33 cellular contexts compared by ENCODE assay signal in genomic region chr1:248215880-248216279, GRCh38. TPM values are rescaled to one million over a fixed set of nuclear protein-coding genes. Genes with fewer than 3 reads are reported as not detected.
"Had no signal": no experiment of that assay in that cellular context is flagged by ENCODE, and none has a peak within 500 bp of the region (broad histone marks: within the 10 kb centered on the region; RNA-seq: fewer than 3 reads in every experiment).

No MANE protein-coding gene starts in this region.

- DNase-seq: activated B cell treated with CpG ODN at 0.5 μM for 24 hours; activated CD4-positive, alpha-beta memory T cell treated with anti-CD3 and anti-CD28 coated beads, Interleukin-2, amount 10 ng/mL, durations not matched to agents 7 days and 5 days; activated CD4-positive, alpha-beta T cell treated with anti-CD3 and anti-CD28 coated beads for 48 hours; activated CD4-positive, alpha-beta T cell treated with anti-CD3 and anti-CD28 coated beads, Interleukin-2, amount 10 ng/mL, durations not matched to agents 7 days and 5 days; activated CD4-positive, alpha-beta T cell treated with anti-CD3 and anti-CD28 coated beads, Interleukin-2, amount 50 U/mL, for 48 hours; activated CD4-positive, CD25-positive, alpha-beta regulatory T cell treated with anti-CD3 and anti-CD28 coated beads, Interleukin-2, amount 50 U/mL, for 72 hours; activated CD8-positive, alpha-beta memory T cell treated with anti-CD3 and anti-CD28 coated beads for 24 hours; activated CD8-positive, alpha-beta memory T cell treated with anti-CD3 and anti-CD28 coated beads, Interleukin-2, amount 10 ng/mL, durations not matched to agents 7 days and 5 days; activated CD8-positive, alpha-beta memory T cell treated with anti-CD3 and anti-CD28 coated beads, Interleukin-2, amount 50 U/mL, for 48 hours; activated CD8-positive, alpha-beta T cell treated with anti-CD3 and anti-CD28 coated beads, Interleukin-2, amount 10 ng/mL, durations not matched to agents 7 days and 5 days; activated effector memory CD4-positive, alpha-beta T cell treated with Interleukin-2 at 50 U/mL for 16 hours; activated gamma-delta T cell; activated naive CD4-positive, alpha-beta T cell treated with anti-CD3 and anti-CD28 coated beads, Interleukin-2, amount 10 ng/mL, durations not matched to agents 7 days and 5 days; activated naive CD4-positive, alpha-beta T cell treated with Interleukin-2 at 50 U/mL for 16 hours; activated naive CD8-positive, alpha-beta T cell treated with anti-CD3 and anti-CD28 coated beads, Interleukin-2, amount 10 ng/mL, durations not matched to agents 7 days and 5 days; activated naive CD8-positive, alpha-beta T cell treated with anti-CD3 and anti-CD28 coated beads, Interleukin-2, amount 50 U/mL, for 24 hours; activated T-cell treated with anti-CD3 and anti-CD28 coated beads, Interleukin-2, amount 50 U/mL, for 24 hours; activated T-cell treated with anti-CD3 and anti-CD28 coated beads, Interleukin-2, amount 50 U/mL, for 48 hours; amygdala; anterior cingulate cortex; caudate nucleus; cerebellar nuclear complex; T-helper 1 cell; T-helper 2 cell; T-helper 9 cell had no signal

- H3K4me1 ChIP-seq: ascending aorta had no signal

- H3K9me3 ChIP-seq: ascending aorta had no signal

- ATAC-seq: activated CD8-positive, alpha-beta memory T cell treated with anti-CD3 and anti-CD28 coated beads, Interleukin-2, amount 10 ng/mL, durations not matched to agents 7 days and 5 days; activated CD8-positive, alpha-beta T cell treated with anti-CD3 and anti-CD28 coated beads, Interleukin-2, amount 10 ng/mL, durations not matched to agents 7 days and 5 days; activated naive CD8-positive, alpha-beta T cell treated with anti-CD3 and anti-CD28 coated beads, Interleukin-2, amount 50 U/mL, for 24 hours had no signal

- H3K4me3 ChIP-seq: ascending aorta, cardiac muscle cell had no signal

- H3K27me3 ChIP-seq: ascending aorta, cardiac muscle cell had no signal

- FAIRE-seq: bronchial epithelial cell, TTC549 had no signal

- H3K36me3 ChIP-seq: ascending aorta, cardiac muscle cell had no signal

- H3K27ac ChIP-seq: ascending aorta, cardiac muscle cell, VCaP had no signal

RNA-seq across cellular contexts. Expression of gene OR2M4, which starts 15.3 kb away (rescaled TPM):
- total RNA-seq: activated B cell treated with CpG ODN at 0.5 μM for 24 hours; activated CD4-positive, alpha-beta memory T cell treated with anti-CD3 and anti-CD28 coated beads, Interleukin-2, amount 10 ng/mL, durations not matched to agents 7 days and 5 days; activated CD4-positive, alpha-beta T cell treated with anti-CD3 and anti-CD28 coated beads, Interleukin-2, amount 10 ng/mL, durations not matched to agents 7 days and 5 days; activated CD8-positive, alpha-beta memory T cell treated with anti-CD3 and anti-CD28 coated beads, Interleukin-2, amount 10 ng/mL, durations not matched to agents 7 days and 5 days; activated CD8-positive, alpha-beta T cell treated with anti-CD3 and anti-CD28 coated beads, Interleukin-2, amount 10 ng/mL, durations not matched to agents 7 days and 5 days; activated naive CD8-positive, alpha-beta T cell treated with anti-CD3 and anti-CD28 coated beads, Interleukin-2, amount 10 ng/mL, durations not matched to agents 7 days and 5 days; activated T-helper 2 cell treated with anti-CD3 and anti-CD28 coated beads, Interferon-gamma antibody, Interleukin-2, Interleukin-4, amounts not matched to agents 10 μg/mL and 5 μg/mL and 100 μg/mL, durations not matched to agents 14 hours and 24 hours and 36 hours; ascending aorta; bronchial epithelial cell; cardiac muscle cell; chondrocyte had no signal
- polyA plus RNA-seq: adipose tissue, cardiac muscle cell had no signal

RNA-seq across cellular contexts. Expression of gene OR2M3, which starts 18.8 kb away (rescaled TPM):
- total RNA-seq: activated B cell treated with CpG ODN at 0.5 μM for 24 hours; activated CD4-positive, alpha-beta memory T cell treated with anti-CD3 and anti-CD28 coated beads, Interleukin-2, amount 10 ng/mL, durations not matched to agents 7 days and 5 days; activated CD4-positive, alpha-beta T cell treated with anti-CD3 and anti-CD28 coated beads, Interleukin-2, amount 10 ng/mL, durations not matched to agents 7 days and 5 days; activated CD8-positive, alpha-beta memory T cell treated with anti-CD3 and anti-CD28 coated beads, Interleukin-2, amount 10 ng/mL, durations not matched to agents 7 days and 5 days; activated CD8-positive, alpha-beta T cell treated with anti-CD3 and anti-CD28 coated beads, Interleukin-2, amount 10 ng/mL, durations not matched to agents 7 days and 5 days; activated naive CD8-positive, alpha-beta T cell treated with anti-CD3 and anti-CD28 coated beads, Interleukin-2, amount 10 ng/mL, durations not matched to agents 7 days and 5 days; activated T-helper 2 cell treated with anti-CD3 and anti-CD28 coated beads, Interferon-gamma antibody, Interleukin-2, Interleukin-4, amounts not matched to agents 10 μg/mL and 5 μg/mL and 100 μg/mL, durations not matched to agents 14 hours and 24 hours and 36 hours; ascending aorta; cardiac muscle cell; chondrocyte had no signal
- polyA plus RNA-seq: adipose tissue, cardiac muscle cell had no signal

RNA-seq across cellular contexts. Expression of gene OR2M2, which starts 41.3 kb away (rescaled TPM):
- total RNA-seq: activated B cell treated with CpG ODN at 0.5 μM for 24 hours; activated CD4-positive, alpha-beta memory T cell treated with anti-CD3 and anti-CD28 coated beads, Interleukin-2, amount 10 ng/mL, durations not matched to agents 7 days and 5 days; activated CD4-positive, alpha-beta T cell treated with anti-CD3 and anti-CD28 coated beads, Interleukin-2, amount 10 ng/mL, durations not matched to agents 7 days and 5 days; activated CD8-positive, alpha-beta memory T cell treated with anti-CD3 and anti-CD28 coated beads, Interleukin-2, amount 10 ng/mL, durations not matched to agents 7 days and 5 days; activated CD8-positive, alpha-beta T cell treated with anti-CD3 and anti-CD28 coated beads, Interleukin-2, amount 10 ng/mL, durations not matched to agents 7 days and 5 days; activated naive CD8-positive, alpha-beta T cell treated with anti-CD3 and anti-CD28 coated beads, Interleukin-2, amount 10 ng/mL, durations not matched to agents 7 days and 5 days; activated T-helper 2 cell treated with anti-CD3 and anti-CD28 coated beads, Interferon-gamma antibody, Interleukin-2, Interleukin-4, amounts not matched to agents 10 μg/mL and 5 μg/mL and 100 μg/mL, durations not matched to agents 14 hours and 24 hours and 36 hours; ascending aorta; bronchial epithelial cell; cardiac muscle cell; chondrocyte had no signal
- polyA plus RNA-seq: adipose tissue, cardiac muscle cell had no signal
